In the genomic region with DNA sequence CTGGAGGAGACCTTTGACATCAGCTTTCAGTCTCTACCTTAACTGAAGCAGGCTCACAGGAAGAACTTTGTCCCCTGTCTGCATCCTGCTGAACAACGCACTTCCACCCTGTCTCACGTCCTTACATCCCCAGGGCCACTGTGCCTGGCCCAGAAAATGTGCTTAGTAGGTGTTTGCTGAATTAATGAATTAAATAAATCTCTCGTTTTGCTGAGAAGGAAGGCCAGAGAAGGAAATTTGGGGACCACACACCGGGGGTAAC, we compare ENCODE assay signal across 35 cellular contexts. TPM values are rescaled to one million over a fixed set of nuclear protein-coding genes. Genes with fewer than 3 reads are reported as not detected.
"Had no signal": no experiment of that assay in that cellular context is flagged by ENCODE, and none has a peak within 500 bp of the region (broad histone marks: within the 10 kb centered on the region; RNA-seq: fewer than 3 reads in every experiment).

No MANE protein-coding gene starts in this region.

- ATAC-seq: activated CD4-positive, alpha-beta T cell treated with anti-CD3 and anti-CD28 coated beads for 36 hours; activated CD8-positive, alpha-beta memory T cell treated with anti-CD3 and anti-CD28 coated beads, Interleukin-2, amount 10 ng/mL, durations not matched to agents 7 days and 5 days; activated CD8-positive, alpha-beta T cell treated with anti-CD3 and anti-CD28 coated beads, Interleukin-2, amount 10 ng/mL, durations not matched to agents 7 days and 5 days; activated naive CD4-positive, alpha-beta T cell treated with anti-CD3 and anti-CD28 coated beads, Interleukin-2, amount 50 U/mL, for 72 hours; foreskin keratinocyte; gastrocnemius medialis; heart left ventricle had no signal

- DNase-seq: activated CD4-positive, alpha-beta memory T cell treated with anti-CD3 and anti-CD28 coated beads for 36 hours; activated CD4-positive, alpha-beta T cell treated with anti-CD3 and anti-CD28 coated beads for 36 hours; activated CD4-positive, alpha-beta T cell treated with anti-CD3 and anti-CD28 coated beads, Interleukin-2, amount 10 ng/mL, durations not matched to agents 24 days and 14 days; activated CD4-positive, CD25-positive, alpha-beta regulatory T cell; activated CD4-positive, CD25-positive, alpha-beta regulatory T cell treated with anti-CD3 and anti-CD28 coated beads, Interleukin-2, amount 50 U/mL, for 72 hours; activated CD8-positive, alpha-beta memory T cell treated with anti-CD3 and anti-CD28 coated beads, Interleukin-2, amount 10 ng/mL, durations not matched to agents 7 days and 5 days; activated CD8-positive, alpha-beta memory T cell treated with anti-CD3 and anti-CD28 coated beads, Interleukin-2, amount 50 U/mL, for 4 hours; activated CD8-positive, alpha-beta T cell treated with anti-CD3 and anti-CD28 coated beads, Interleukin-2, amount 10 ng/mL, durations not matched to agents 7 days and 5 days; activated gamma-delta T cell; activated naive CD4-positive, alpha-beta T cell; activated naive CD4-positive, alpha-beta T cell treated with anti-CD3 and anti-CD28 coated beads, Interleukin-2, amount 10 ng/mL, durations not matched to agents 7 days and 5 days; activated naive CD8-positive, alpha-beta T cell treated with anti-CD3 and anti-CD28 coated beads, Interleukin-2, amount 10 ng/mL, durations not matched to agents 7 days and 5 days; activated T-cell treated with anti-CD3 and anti-CD28 coated beads, Interleukin-2, amount 50 U/mL, for 1 hour; activated T-cell treated with anti-CD3 and anti-CD28 coated beads, Interleukin-2, amount 50 U/mL, for 48 hours; central memory CD4-positive, alpha-beta T cell; cerebellar nuclear complex; dorsolateral prefrontal cortex; effector memory CD4-positive, alpha-beta T cell; endodermal cell; erythroblast; foreskin keratinocyte; gastrocnemius medialis; glutamatergic neuron; heart left ventricle; T-helper 2 cell had no signal

- H3K27ac Mint-ChIP-seq: activated CD4-positive, alpha-beta memory T cell treated with anti-CD3 and anti-CD28 coated beads for 36 hours; activated CD4-positive, alpha-beta T cell treated with anti-CD3 and anti-CD28 coated beads for 36 hours; activated CD4-positive, alpha-beta T cell treated with anti-CD3 and anti-CD28 coated beads, Interleukin-2, amount 10 ng/mL, durations not matched to agents 24 days and 14 days; activated CD8-positive, alpha-beta memory T cell treated with anti-CD3 and anti-CD28 coated beads, Interleukin-2, amount 10 ng/mL, durations not matched to agents 7 days and 5 days; activated CD8-positive, alpha-beta T cell treated with anti-CD3 and anti-CD28 coated beads, Interleukin-2, amount 10 ng/mL, durations not matched to agents 7 days and 5 days; activated naive CD4-positive, alpha-beta T cell treated with anti-CD3 and anti-CD28 coated beads, Interleukin-2, amount 10 ng/mL, durations not matched to agents 7 days and 5 days; activated naive CD4-positive, alpha-beta T cell treated with anti-CD3 and anti-CD28 coated beads, Interleukin-2, amount 50 U/mL, for 72 hours; activated naive CD8-positive, alpha-beta T cell treated with anti-CD3 and anti-CD28 coated beads, Interleukin-2, amount 10 ng/mL, durations not matched to agents 7 days and 5 days; activated T-helper 1 cell treated with anti-CD3 and anti-CD28 coated beads, Interleukin-12 subunit alpha, Interleukin-12 subunit beta, Interleukin-2, Interleukin-4 antibody, amounts not matched to agents 30 ng/mL and 10 ng/mL and 1 ng/mL, durations not matched to agents 14 hours and 24 hours and 36 hours; endodermal cell had no signal

- H3K9me3 Mint-ChIP-seq: activated CD4-positive, alpha-beta memory T cell treated with anti-CD3 and anti-CD28 coated beads for 36 hours; activated CD4-positive, alpha-beta T cell treated with anti-CD3 and anti-CD28 coated beads, Interleukin-2, amount 10 ng/mL, durations not matched to agents 24 days and 14 days; activated naive CD4-positive, alpha-beta T cell treated with anti-CD3 and anti-CD28 coated beads, Interleukin-2, amount 10 ng/mL, durations not matched to agents 7 days and 5 days; activated naive CD4-positive, alpha-beta T cell treated with anti-CD3 and anti-CD28 coated beads, Interleukin-2, amount 50 U/mL, for 72 hours; activated naive CD8-positive, alpha-beta T cell treated with anti-CD3 and anti-CD28 coated beads, Interleukin-2, amount 10 ng/mL, durations not matched to agents 7 days and 5 days; activated T-helper 1 cell treated with anti-CD3 and anti-CD28 coated beads, Interleukin-12 subunit alpha, Interleukin-12 subunit beta, Interleukin-2, Interleukin-4 antibody, amounts not matched to agents 30 ng/mL and 10 ng/mL and 1 ng/mL, durations not matched to agents 14 hours and 24 hours and 36 hours; brain; dendritic cell treated with granulocyte-macrophage colony-stimulating factor and Interleukin-4, amounts not matched to agents 40 ng/mL and 50 ng/mL, for 4 days; endodermal cell had no signal

- H3K4me3 Mint-ChIP-seq: activated CD4-positive, alpha-beta memory T cell treated with anti-CD3 and anti-CD28 coated beads for 36 hours; activated CD4-positive, alpha-beta T cell treated with anti-CD3 and anti-CD28 coated beads for 36 hours; activated CD4-positive, alpha-beta T cell treated with anti-CD3 and anti-CD28 coated beads, Interleukin-2, amount 10 ng/mL, durations not matched to agents 24 days and 14 days; activated CD8-positive, alpha-beta memory T cell treated with anti-CD3 and anti-CD28 coated beads, Interleukin-2, amount 10 ng/mL, durations not matched to agents 7 days and 5 days; activated CD8-positive, alpha-beta T cell treated with anti-CD3 and anti-CD28 coated beads, Interleukin-2, amount 10 ng/mL, durations not matched to agents 7 days and 5 days; activated naive CD4-positive, alpha-beta T cell treated with anti-CD3 and anti-CD28 coated beads, Interleukin-2, amount 10 ng/mL, durations not matched to agents 7 days and 5 days; activated naive CD8-positive, alpha-beta T cell treated with anti-CD3 and anti-CD28 coated beads, Interleukin-2, amount 10 ng/mL, durations not matched to agents 7 days and 5 days; activated T-helper 1 cell treated with anti-CD3 and anti-CD28 coated beads, Interleukin-12 subunit alpha, Interleukin-12 subunit beta, Interleukin-2, Interleukin-4 antibody, amounts not matched to agents 30 ng/mL and 10 ng/mL and 1 ng/mL, durations not matched to agents 14 hours and 24 hours and 36 hours; dendritic cell treated with granulocyte-macrophage colony-stimulating factor and Interleukin-4, amounts not matched to agents 40 ng/mL and 50 ng/mL, for 4 days; endodermal cell had no signal

- H3K27me3 ChIP-seq: ascending aorta, breast epithelium, cardiac muscle cell, colonic mucosa, foreskin keratinocyte had no signal

- H3K27ac ChIP-seq: ascending aorta, breast epithelium, cardiac muscle cell, colonic mucosa, esophagus muscularis mucosa, foreskin keratinocyte, gastrocnemius medialis, heart left ventricle had no signal

- H3K36me3 ChIP-seq: ascending aorta, breast epithelium, cardiac muscle cell, colonic mucosa, esophagus muscularis mucosa, gastrocnemius medialis, heart left ventricle had no signal

- H3K4me1 Mint-ChIP-seq: activated CD4-positive, alpha-beta T cell treated with anti-CD3 and anti-CD28 coated beads for 36 hours; activated CD8-positive, alpha-beta memory T cell treated with anti-CD3 and anti-CD28 coated beads, Interleukin-2, amount 10 ng/mL, durations not matched to agents 7 days and 5 days; activated naive CD4-positive, alpha-beta T cell treated with anti-CD3 and anti-CD28 coated beads, Interleukin-2, amount 10 ng/mL, durations not matched to agents 7 days and 5 days; endodermal cell had no signal

- H3K9me3 ChIP-seq: ascending aorta, breast epithelium, colonic mucosa, esophagus muscularis mucosa, gastrocnemius medialis, heart left ventricle had no signal

- H3K4me1 ChIP-seq: ascending aorta, breast epithelium, colonic mucosa, esophagus muscularis mucosa, foreskin keratinocyte, gastrocnemius medialis, heart left ventricle had no signal

- H3K4me3 ChIP-seq: ascending aorta, breast epithelium, cardiac muscle cell, colonic mucosa, esophagus muscularis mucosa, gastrocnemius medialis, heart left ventricle had no signal

- H3K27me3 Mint-ChIP-seq: dendritic cell treated with granulocyte-macrophage colony-stimulating factor and Interleukin-4, amounts not matched to agents 40 ng/mL and 50 ng/mL, for 4 days had no signal

- H3K36me3 Mint-ChIP-seq: activated CD4-positive, alpha-beta memory T cell treated with anti-CD3 and anti-CD28 coated beads for 36 hours; activated CD8-positive, alpha-beta memory T cell treated with anti-CD3 and anti-CD28 coated beads, Interleukin-2, amount 10 ng/mL, durations not matched to agents 7 days and 5 days; activated naive CD4-positive, alpha-beta T cell treated with anti-CD3 and anti-CD28 coated beads, Interleukin-2, amount 10 ng/mL, durations not matched to agents 7 days and 5 days; activated naive CD4-positive, alpha-beta T cell treated with anti-CD3 and anti-CD28 coated beads, Interleukin-2, amount 50 U/mL, for 72 hours; activated naive CD8-positive, alpha-beta T cell treated with anti-CD3 and anti-CD28 coated beads, Interleukin-2, amount 10 ng/mL, durations not matched to agents 7 days and 5 days; brain had no signal

RNA-seq across cellular contexts. Expression of gene CREB3L1, which starts 54.3 kb away (rescaled TPM):
- total RNA-seq: activated CD4-positive, alpha-beta memory T cell treated with anti-CD3 and anti-CD28 coated beads for 36 hours; activated CD8-positive, alpha-beta memory T cell treated with anti-CD3 and anti-CD28 coated beads for 36 hours; activated CD8-positive, alpha-beta memory T cell treated with anti-CD3 and anti-CD28 coated beads, Interleukin-2, amount 10 ng/mL, durations not matched to agents 7 days and 5 days; activated CD8-positive, alpha-beta T cell treated with anti-CD3 and anti-CD28 coated beads, Interleukin-2, amount 10 ng/mL, durations not matched to agents 7 days and 5 days; activated naive CD8-positive, alpha-beta T cell treated with anti-CD3 and anti-CD28 coated beads, Interleukin-2, amount 10 ng/mL, durations not matched to agents 7 days and 5 days had no signal
